9 cellular contexts compared by ENCODE assay signal in the genomic region with DNA sequence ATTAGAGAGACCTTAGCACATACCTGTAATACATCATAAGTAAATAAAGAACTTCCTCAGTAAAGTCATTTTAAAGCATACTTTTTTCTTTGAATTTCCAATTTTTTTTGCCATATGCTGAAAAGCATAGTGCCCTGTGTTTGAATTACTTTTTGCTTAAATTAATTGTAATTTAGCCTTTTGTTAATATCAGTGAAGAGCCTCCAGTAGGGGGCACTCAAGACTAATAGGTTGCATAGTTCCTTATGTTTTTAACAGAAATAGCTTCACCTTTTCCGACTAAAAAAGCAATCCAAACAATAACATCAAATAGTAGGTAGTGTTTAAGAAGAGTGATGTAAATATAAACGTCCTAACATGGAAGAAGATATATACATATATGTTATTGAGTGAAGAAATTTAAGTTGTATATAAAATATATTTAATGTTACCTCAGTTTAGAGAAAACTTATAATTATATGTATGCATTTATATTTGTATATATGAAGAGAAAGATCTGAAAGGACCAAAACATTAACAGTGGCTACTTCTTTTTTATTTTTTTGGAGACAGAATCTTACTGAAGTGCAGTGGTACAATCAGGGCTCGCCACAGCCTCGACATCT. TPM values are rescaled to one million over a fixed set of nuclear protein-coding genes. Genes with fewer than 3 reads are reported as not detected.
DNase-seq lines count a peak whose midpoint lies in the region; ATAC-seq, FAIRE-seq and TF ChIP-seq lines count a peak whose summit lies in the region.
"Had no signal": no experiment of that assay in that cellular context is flagged by ENCODE, and none has a peak within 500 bp of the region (broad histone marks: within the 10 kb centered on the region; RNA-seq: fewer than 3 reads in every experiment).

No MANE protein-coding gene starts in this region.

- TF ChIP-seq POLR2A in gastroesophageal sphincter (IDR thresholded peaks at IDR 0.05) = no peak

- no peak for ATAC-seq in gastroesophageal sphincter
- ATAC-seq in GM19397 (IDR thresholded peaks at IDR 0.05; ENCODE audit: unreplicated experiment) = no peak

- H3K36me3 ChIP-seq in gastroesophageal sphincter (peaks cover 0 to 76% of the 10 kb centered on the region in 2 donors), small intestine (ENCODE audit: control insufficient read depth in 2 of 2, insufficient read depth in 2 of 2, low read length in 2 of 2) (peaks cover 0 to 5% of the 10 kb centered on the region in 2 donors)

- DNase-seq in AG20443 (ENCODE audit: low spot score) (peak; percentile 30), GM10266 (ENCODE audit: extremely low spot score) (no peak), NCI-H2171 (lab: John Stamatoyannopoulos, UW) (peak; percentile 80), small intestine (peak; percentile 54), mesenteric fat pad (ENCODE audit: low spot score) (no peak)
- peak; percentile 23 to 24 for DNase-seq in activated CD4-positive, alpha-beta T cell treated with anti-CD3 and anti-CD28 coated beads, Interleukin-2, amount 50 U/mL, for 48 hours

- H3K27ac ChIP-seq in gastroesophageal sphincter = no peak overlapping the region
- H3K27ac ChIP-seq in small intestine (ENCODE audit: low read depth in 1 of 2, low read length in 1 of 2) = no peak overlapping the region

- H3K9me3 ChIP-seq in gastroesophageal sphincter = no peaks in the 10 kb centered on the region
- no peaks in the 10 kb centered on the region for H3K9me3 ChIP-seq in small intestine (ENCODE audit: control insufficient read depth, low read depth)

- 47 to 54% methylated on average over 4 of the region's 4 CpGs for WGBS in gastroesophageal sphincter (ENCODE audit: low coverage in 1 of 2), 2 donors
- WGBS in small intestine, 3 donors = 52 to 54% (median 53%) methylated on average over 4 of the region's 4 CpGs

- peak; percentile 49 for FAIRE-seq in small intestine (lab: Jason Lieb, UNC)

- TF ChIP-seq EP300 in gastroesophageal sphincter (IDR thresholded peaks at IDR 0.05) = no peak

- TF ChIP-seq CTCF in GM10266 (IDR thresholded peaks at IDR 0.05; ENCODE audit: control insufficient read depth, insufficient read depth, low read depth, missing control alignments) (peak; percentile 67), gastroesophageal sphincter (IDR thresholded peaks at IDR 0.05) (peak; percentile 46 to 59 (median 49))

- H3K4me1 ChIP-seq in gastroesophageal sphincter (no peaks in the 10 kb centered on the region), small intestine (ENCODE audit: control insufficient read depth in 2 of 2, insufficient read depth in 1 of 2, low read depth in 1 of 2, low read length in 1 of 2) (no peaks in the 10 kb centered on the region)

- H3K4me3 ChIP-seq in gastroesophageal sphincter = no peak overlapping the region
- H3K4me3 ChIP-seq in small intestine (ENCODE audit: low read depth in 1 of 2, low read length in 2 of 2) = no peak overlapping the region

- H3K27me3 ChIP-seq in gastroesophageal sphincter (no peaks in the 10 kb centered on the region), small intestine (ENCODE audit: control insufficient read depth in 2 of 2, insufficient read depth in 2 of 2, low read length in 2 of 2) (no peaks in the 10 kb centered on the region)

RNA-seq across cellular contexts. Expression of a gene that starts 18.6 kb away (rescaled TPM):
- total RNA-seq in gastroesophageal sphincter (10 to 100 TPM; 15.2 to 31.1 (median 21.1) TPM), mesenteric fat pad (21.9 TPM)
- 10 to 100 TPM in 1 of 3 donors, 1 to 10 TPM in 2; 6.9 to 18.6 (median 8.4) TPM for polyA plus RNA-seq in small intestine

RNA-seq across cellular contexts. Expression of a gene that starts 19.2 kb away (rescaled TPM):
- total RNA-seq in gastroesophageal sphincter = under 1 TPM; 0.05 to 0.78 (median 0.11) TPM
- polyA plus RNA-seq in small intestine = under 1 TPM in 1 of 3 donors, not detected in 2; 0.03 TPM
- 0.10 TPM for total RNA-seq in mesenteric fat pad
- polyA plus RNA-seq: IgD-negative memory B cell had no signal

RNA-seq across cellular contexts. Expression of a gene that starts 44.6 kb away (rescaled TPM):
- total RNA-seq in gastroesophageal sphincter = under 1 TPM; 0.35 to 0.92 (median 0.44) TPM
- polyA plus RNA-seq in small intestine = under 1 TPM; under 0.01 to 0.34 (median 0.22) TPM
- 0.13 TPM for total RNA-seq in mesenteric fat pad
- polyA plus RNA-seq: IgD-negative memory B cell had no signal

Comparison
In these comparisons a context has a peak if more than half of its experiments do, and no peak if none do; other contexts are left out.
1. DNase-seq: peak in AG20443 (single experiment), NCI-H2171 (single experiment), activated CD4-positive, alpha-beta T cell treated with anti-CD3 and anti-CD28 coated beads, Interleukin-2, amount 50 U/mL, for 48 hours (2 of 2) and small intestine (single experiment); none in GM10266 (single experiment) and mesenteric fat pad (single experiment).